Comparison of ENCODE assay signal across 1 cellular context in the genomic region with DNA sequence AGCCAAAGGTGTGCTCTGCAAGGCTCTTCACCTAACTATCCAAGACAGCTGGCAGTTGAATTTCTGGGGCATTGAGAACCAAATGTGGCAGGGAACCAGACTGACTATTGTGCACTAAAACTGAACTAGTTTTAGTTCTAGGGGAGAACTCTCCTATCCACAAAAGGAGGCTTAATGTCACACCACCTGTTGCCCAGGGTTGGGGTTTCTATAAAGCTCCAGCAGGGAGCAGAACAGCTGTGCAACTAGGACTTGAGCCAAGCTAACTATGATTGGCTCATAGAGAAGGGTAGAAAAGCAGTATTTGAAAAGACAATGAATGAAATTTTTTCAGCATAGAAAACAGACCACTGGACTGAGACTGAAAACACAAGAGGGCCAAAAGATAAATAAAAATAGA.
TF ChIP-seq lines count a peak whose summit lies in the region.

No MANE protein-coding gene starts in this region.

TF ChIP-seq in SK-N-SH treated with all-trans-retinoic acid at 6 μM for 48 hours, 23 proteins besides CTCF, POLR2A, EP300 and RAD21 (continued from another document):
- TF ChIP-seq, protein P1, sequence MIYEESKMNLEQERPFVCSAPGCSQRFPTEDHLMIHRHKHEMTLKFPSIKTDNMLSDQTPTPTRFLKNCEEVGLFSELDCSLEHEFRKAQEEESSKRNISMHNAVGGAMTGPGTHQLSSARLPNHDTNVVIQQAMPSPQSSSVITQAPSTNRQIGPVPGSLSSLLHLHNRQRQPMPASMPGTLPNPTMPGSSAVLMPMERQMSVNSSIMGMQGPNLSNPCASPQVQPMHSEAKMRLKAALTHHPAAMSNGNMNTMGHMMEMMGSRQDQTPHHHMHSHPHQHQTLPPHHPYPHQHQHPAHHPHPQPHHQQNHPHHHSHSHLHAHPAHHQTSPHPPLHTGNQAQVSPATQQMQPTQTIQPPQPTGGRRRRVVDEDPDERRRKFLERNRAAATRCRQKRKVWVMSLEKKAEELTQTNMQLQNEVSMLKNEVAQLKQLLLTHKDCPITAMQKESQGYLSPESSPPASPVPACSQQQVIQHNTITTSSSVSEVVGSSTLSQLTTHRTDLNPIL (CRISPR knock-in tag; IDR thresholded peaks at IDR 0.05; ENCODE audit: low read depth): no peak
